9 cellular contexts compared by ENCODE assay signal in the genomic region with DNA sequence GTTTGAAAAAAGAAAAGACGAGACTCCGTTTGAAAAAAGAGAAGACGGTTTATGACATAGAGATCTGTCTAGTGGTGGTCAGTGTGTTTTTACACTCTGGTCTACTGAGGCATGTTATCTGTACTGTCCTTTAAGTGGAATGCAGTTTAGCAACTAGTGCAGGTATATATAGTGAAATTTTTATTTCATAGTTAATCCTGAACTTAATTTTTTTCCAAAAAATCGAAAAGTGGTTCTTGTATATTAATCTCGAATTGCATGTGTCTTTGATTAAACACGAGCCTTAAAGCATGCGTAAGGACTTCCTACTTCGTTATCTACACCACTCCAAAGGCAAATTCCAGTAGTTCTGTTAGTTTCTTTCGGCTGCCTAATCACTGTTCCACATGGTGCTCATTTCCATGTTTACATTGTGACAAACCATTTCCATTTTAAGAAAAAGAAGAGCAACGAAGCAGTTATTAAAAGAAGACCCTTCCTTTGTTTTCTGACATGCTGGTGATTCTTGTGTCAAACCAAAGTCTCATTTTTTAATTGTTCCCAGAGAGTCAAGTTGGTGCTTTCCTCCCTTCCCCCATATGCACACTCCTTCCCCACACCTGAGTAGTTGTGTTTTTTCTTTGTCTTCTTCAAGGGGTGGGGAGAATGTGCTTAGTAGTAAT. TPM values are rescaled to one million over a fixed set of nuclear protein-coding genes. Genes with fewer than 3 reads are reported as not detected.
DNase-seq lines count a peak whose midpoint lies in the region; ATAC-seq and TF ChIP-seq lines count a peak whose summit lies in the region.
"Had no signal": no experiment of that assay in that cellular context is flagged by ENCODE, and none has a peak within 500 bp of the region (broad histone marks: within the 10 kb centered on the region; RNA-seq: fewer than 3 reads in every experiment).

No MANE protein-coding gene starts in this region.

- H3K27ac ChIP-seq in neuronal stem cell (replicated peaks; ENCODE audit: low read length), result no peak overlapping the region

- no peak overlapping the region for H4K8ac ChIP-seq in neuronal stem cell (ENCODE audit: low read depth, low read length)

- WGBS in neuronal stem cell (ENCODE audit: extremely low coverage in 2 of 2, insufficient read length in 2 of 2, insufficient replicate concordance in 1 of 2), 2 donors, result no CpG with 5 or more reads among the region's 10 CpGs

- peaks cover 2 to 3% of the 10 kb centered on the region in 2 donors for H3K4me1 ChIP-seq in neuronal stem cell (ENCODE audit: control insufficient read depth in 2 of 2, insufficient read depth in 1 of 2, low read depth in 1 of 2, low read length in 2 of 2)

- DNase-seq in activated CD8-positive, alpha-beta T cell treated with anti-CD3 and anti-CD28 coated beads for 36 hours, result no peak
- DNase-seq in activated CD8-positive, alpha-beta T cell treated with anti-CD3 and anti-CD28 coated beads, Interleukin-2, amount 10 ng/mL, durations not matched to agents 7 days and 5 days, result no peak
- DNase-seq in WTC11 (ENCODE audit: low spot score) (no peak), fibroblast of peridontal ligament (ENCODE audit: extremely low read depth) (peak; percentile 75), HEK293T (ENCODE audit: extremely low spot score) (no peak), RPMI8226 (no peak), neuronal stem cell (ENCODE audit: low spot score) (no peak)
- DNase-seq: NCI-H510A treated with DMSO at 0.1 percent for 48 hours had no signal

- no peak for ATAC-seq in activated CD8-positive, alpha-beta T cell treated with anti-CD3 and anti-CD28 coated beads for 36 hours
- no peak for ATAC-seq in activated CD8-positive, alpha-beta T cell treated with anti-CD3 and anti-CD28 coated beads, Interleukin-2, amount 10 ng/mL, durations not matched to agents 7 days and 5 days
- ATAC-seq in WTC11, result no peak
- no peak for ATAC-seq in stimulated activated memory B cell treated with anti-CD40 and anti-IgM and Interleukin-4, amounts not matched to agents 10 μg/mL and 1 μg/mL and 100 μg/mL, for 72 hours

- peaks cover 52% of the 10 kb centered on the region for H3K4me1 Mint-ChIP-seq in activated CD8-positive, alpha-beta T cell treated with anti-CD3 and anti-CD28 coated beads for 36 hours (ENCODE audit: low read depth)
- H3K4me1 Mint-ChIP-seq in activated CD8-positive, alpha-beta T cell treated with anti-CD3 and anti-CD28 coated beads, Interleukin-2, amount 10 ng/mL, durations not matched to agents 7 days and 5 days (ENCODE audit: low read depth), result peaks cover 29% of the 10 kb centered on the region
- H3K4me1 Mint-ChIP-seq in WTC11, result peaks cover 56% of the 10 kb centered on the region
- H3K4me1 Mint-ChIP-seq in stimulated activated memory B cell treated with anti-CD40 and anti-IgM and Interleukin-4, amounts not matched to agents 10 μg/mL and 1 μg/mL and 100 μg/mL, for 72 hours, result peaks cover 54% of the 10 kb centered on the region

- peaks cover 0 to 1% of the 10 kb centered on the region in 2 donors for H3K9me3 ChIP-seq in neuronal stem cell (replicated peaks in 1 of 2; ENCODE audit: control insufficient read depth in 2 of 2, insufficient read depth in 1 of 2, low read depth in 1 of 2, low read length in 2 of 2)

- H4K91ac ChIP-seq in neuronal stem cell (ENCODE audit: low read depth, low read length, poor library complexity), result no peak overlapping the region

- H2AK5ac ChIP-seq in neuronal stem cell (ENCODE audit: low read depth, low read length), result no peak overlapping the region

- H3K4me3 ChIP-seq in neuronal stem cell (ENCODE audit: low read length in 2 of 2), result no peak overlapping the region

- intact Hi-C loops in activated CD8-positive, alpha-beta T cell treated with anti-CD3 and anti-CD28 coated beads for 36 hours (cut with micrococcal nuclease), result no loop called here

- H3K9ac ChIP-seq in neuronal stem cell (ENCODE audit: low read depth, low read length, poor library complexity), result no peak overlapping the region

- CTCF ChIA-PET in activated CD8-positive, alpha-beta T cell treated with anti-CD3 and anti-CD28 coated beads for 36 hours (lab: Charles Lee), result interaction anchor here (1.3 kb wide), 1 partner anchor 18 kb away, joined by 3 read pairs; no protein-coding TSS in a partner anchor
- CTCF ChIA-PET in activated CD8-positive, alpha-beta T cell treated with anti-CD3 and anti-CD28 coated beads, Interleukin-2, amount 10 ng/mL, durations not matched to agents 7 days and 5 days (lab: Charles Lee), result no interaction called here
- CTCF ChIA-PET in WTC11 (lab: Charles Lee) (no interaction called here), HEK293T (lab: Yijun Ruan, JAX) (no interaction called here)

- peaks cover 1% of the 10 kb centered on the region for H3K27me3 Mint-ChIP-seq in activated CD8-positive, alpha-beta T cell treated with anti-CD3 and anti-CD28 coated beads for 36 hours
- H3K27me3 Mint-ChIP-seq in activated CD8-positive, alpha-beta T cell treated with anti-CD3 and anti-CD28 coated beads, Interleukin-2, amount 10 ng/mL, durations not matched to agents 7 days and 5 days (ENCODE audit: low read depth), result peaks cover 15% of the 10 kb centered on the region
- peaks cover 4% of the 10 kb centered on the region; the same call in 1 of the 2 replicates for H3K27me3 Mint-ChIP-seq in WTC11 (ENCODE audit: low read depth)
- no peaks in the 10 kb centered on the region for H3K27me3 Mint-ChIP-seq in stimulated activated memory B cell treated with anti-CD40 and anti-IgM and Interleukin-4, amounts not matched to agents 10 μg/mL and 1 μg/mL and 100 μg/mL, for 72 hours

- POLR2A ChIA-PET in activated CD8-positive, alpha-beta T cell treated with anti-CD3 and anti-CD28 coated beads for 36 hours (lab: Charles Lee), result interaction anchor here (1.1 to 1.6 kb wide), 6 partner anchors 11 to 247 kb away, joined by 3 to 9 read pairs (median 5); no protein-coding TSS in a partner anchor
- POLR2A ChIA-PET in activated CD8-positive, alpha-beta T cell treated with anti-CD3 and anti-CD28 coated beads, Interleukin-2, amount 10 ng/mL, durations not matched to agents 7 days and 5 days (lab: Charles Lee), result interaction anchor here (0.6 kb wide), 1 partner anchor 91 kb away, joined by 4 read pairs; no protein-coding TSS in a partner anchor
- POLR2A ChIA-PET in WTC11 (lab: Charles Lee) (no interaction called here), HEK293T (lab: Yijun Ruan, JAX) (no interaction called here)

- no peak overlapping the region for H2BK15ac ChIP-seq in neuronal stem cell (ENCODE audit: low read length)

- H3K23ac ChIP-seq in neuronal stem cell (ENCODE audit: low read depth, low read length, poor library complexity), result no peak overlapping the region

- H3K4ac ChIP-seq in neuronal stem cell (ENCODE audit: low read length), result no peak overlapping the region

- no peak overlapping the region for H2AFZ ChIP-seq in neuronal stem cell (ENCODE audit: low read length)

- H2BK120ac ChIP-seq in neuronal stem cell (ENCODE audit: low read depth, low read length), result no peak overlapping the region

- no peak overlapping the region for H3K18ac ChIP-seq in neuronal stem cell (ENCODE audit: low read length)

- H3K14ac ChIP-seq in neuronal stem cell (ENCODE audit: low read length), result no peak overlapping the region

- H3K79me1 ChIP-seq in neuronal stem cell (ENCODE audit: low read depth, low read length), result no peaks in the 10 kb centered on the region

- H3K36me3 ChIP-seq in neuronal stem cell (replicated peaks in 1 of 2; ENCODE audit: control insufficient read depth in 2 of 2, insufficient read depth in 2 of 2, low read length in 2 of 2), result peaks cover 0 to 5% of the 10 kb centered on the region in 2 donors

- no peak overlapping the region for H2BK12ac ChIP-seq in neuronal stem cell (ENCODE audit: low read length)

- H2BK5ac ChIP-seq in neuronal stem cell (ENCODE audit: low read length), result no peak overlapping the region

- no peak for TF ChIP-seq CTCF in activated CD8-positive, alpha-beta T cell treated with anti-CD3 and anti-CD28 coated beads for 36 hours (IDR thresholded peaks at IDR 0.05)
- TF ChIP-seq CTCF in WTC11 (IDR thresholded peaks at IDR 0.05), result no peak

- H3K27ac Mint-ChIP-seq in activated CD8-positive, alpha-beta T cell treated with anti-CD3 and anti-CD28 coated beads for 36 hours, result peak overlapping the region; percentile 100
- no peak overlapping the region for H3K27ac Mint-ChIP-seq in activated CD8-positive, alpha-beta T cell treated with anti-CD3 and anti-CD28 coated beads, Interleukin-2, amount 10 ng/mL, durations not matched to agents 7 days and 5 days
- peak overlapping the region; percentile 28 for H3K27ac Mint-ChIP-seq in WTC11
- H3K27ac Mint-ChIP-seq in stimulated activated memory B cell treated with anti-CD40 and anti-IgM and Interleukin-4, amounts not matched to agents 10 μg/mL and 1 μg/mL and 100 μg/mL, for 72 hours, result peak overlapping the region; percentile 98

- peaks cover 40% of the 10 kb centered on the region for H3K36me3 Mint-ChIP-seq in activated CD8-positive, alpha-beta T cell treated with anti-CD3 and anti-CD28 coated beads for 36 hours (ENCODE audit: low read depth)
- H3K36me3 Mint-ChIP-seq in activated CD8-positive, alpha-beta T cell treated with anti-CD3 and anti-CD28 coated beads, Interleukin-2, amount 10 ng/mL, durations not matched to agents 7 days and 5 days (ENCODE audit: low read depth), result peaks cover 14% of the 10 kb centered on the region
- no peaks in the 10 kb centered on the region for H3K36me3 Mint-ChIP-seq in WTC11
- peaks cover 21% of the 10 kb centered on the region for H3K36me3 Mint-ChIP-seq in stimulated activated memory B cell treated with anti-CD40 and anti-IgM and Interleukin-4, amounts not matched to agents 10 μg/mL and 1 μg/mL and 100 μg/mL, for 72 hours

- H3K4me2 ChIP-seq in neuronal stem cell (ENCODE audit: insufficient read depth, low read length, poor library complexity, severe bottlenecking), result no peak overlapping the region

- peaks cover 0 to 11% (median 2%) of the 10 kb centered on the region in 3 experiments for H3K27me3 ChIP-seq in neuronal stem cell (ENCODE audit: control insufficient read depth in 3 of 3, insufficient read depth in 3 of 3, low read depth in 1 of 3, low read length in 3 of 3)

- peaks cover 1% of the 10 kb centered on the region for H3K9me3 Mint-ChIP-seq in activated CD8-positive, alpha-beta T cell treated with anti-CD3 and anti-CD28 coated beads for 36 hours
- H3K9me3 Mint-ChIP-seq in activated CD8-positive, alpha-beta T cell treated with anti-CD3 and anti-CD28 coated beads, Interleukin-2, amount 10 ng/mL, durations not matched to agents 7 days and 5 days (ENCODE audit: insufficient read depth), result no peaks in the 10 kb centered on the region
- H3K9me3 Mint-ChIP-seq in WTC11, result no peaks in the 10 kb centered on the region
- H3K9me3 Mint-ChIP-seq in stimulated activated memory B cell treated with anti-CD40 and anti-IgM and Interleukin-4, amounts not matched to agents 10 μg/mL and 1 μg/mL and 100 μg/mL, for 72 hours, result no peaks in the 10 kb centered on the region

- peak overlapping the region; percentile 99 for H3K4me3 Mint-ChIP-seq in activated CD8-positive, alpha-beta T cell treated with anti-CD3 and anti-CD28 coated beads for 36 hours
- H3K4me3 Mint-ChIP-seq in activated CD8-positive, alpha-beta T cell treated with anti-CD3 and anti-CD28 coated beads, Interleukin-2, amount 10 ng/mL, durations not matched to agents 7 days and 5 days, result no peak overlapping the region
- H3K4me3 Mint-ChIP-seq in WTC11, result peak overlapping the region; percentile 96
- peak overlapping the region; percentile 92 for H3K4me3 Mint-ChIP-seq in stimulated activated memory B cell treated with anti-CD40 and anti-IgM and Interleukin-4, amounts not matched to agents 10 μg/mL and 1 μg/mL and 100 μg/mL, for 72 hours

RNA-seq across cellular contexts. Expression of gene SNX9, which starts 2.3 kb away (rescaled TPM):
- 10 to 100 TPM; 44.9 to 45.1 TPM for total RNA-seq in activated CD8-positive, alpha-beta T cell treated with anti-CD3 and anti-CD28 coated beads for 36 hours
- total RNA-seq in activated CD8-positive, alpha-beta T cell treated with anti-CD3 and anti-CD28 coated beads, Interleukin-2, amount 10 ng/mL, durations not matched to agents 7 days and 5 days, result 1 to 10 TPM; 9.1 to 9.2 TPM
- 28.0 to 35.0 TPM (median 29.1 TPM) in 3 replicates for total RNA-seq in WTC11 (2021)
- 21.0 TPM for polyA plus RNA-seq in neuronal stem cell (2013, experiment 1 of 2)
- 21.3 TPM for polyA plus RNA-seq in neuronal stem cell (2013, experiment 2 of 2)

Comparison
In these comparisons a context has a peak if more than half of its experiments do, and no peak if none do; other contexts are left out.
1. POLR2A ChIA-PET loops: an anchor here in activated CD8-positive, alpha-beta T cell treated with anti-CD3 and anti-CD28 coated beads for 36 hours (1.1 to 1.6 kb wide) and activated CD8-positive, alpha-beta T cell treated with anti-CD3 and anti-CD28 coated beads, Interleukin-2, amount 10 ng/mL, durations not matched to agents 7 days and 5 days (0.6 kb wide); none called in WTC11 and HEK293T.